21 cellular contexts compared by ENCODE assay signal in genomic region chr4:135123632-135124031, GRCh38.
DNase-seq lines count a peak whose midpoint lies in the region; ATAC-seq, FAIRE-seq and TF ChIP-seq lines count a peak whose summit lies in the region.
"Had no signal": no experiment of that assay in that cellular context is flagged by ENCODE, and none has a peak within 500 bp of the region (broad histone marks: within the 10 kb centered on the region; RNA-seq: fewer than 3 reads in every experiment).

No MANE protein-coding gene starts in this region.

- 96% methylated on average over 1 of the region's 1 CpG; no CpG with 5 or more reads in 1 of the 2 experiments for WGBS in H1 (ENCODE audit: extremely low coverage in 1 of 2, insufficient coverage in 1 of 2, insufficient read length in 1 of 2, insufficient replicate concordance in 2 of 2, low coverage in 1 of 2, low lambda C conversion rate in 2 of 2, missing lambda C conversion rate in 1 of 2), 2 experiments
- WGBS in smooth muscle cell (ENCODE audit: low lambda C conversion rate): 97% methylated on average over 1 of the region's 1 CpG

- RAD21 ChIA-PET in HCT116 (lab: Charles Lee; ENCODE audit: low non-redundant PET in 1 of 2, low total read pairs in 2 of 2, uncharacterized antibody in 2 of 2, unreplicated experiment in 2 of 2): no interaction called here

- no peaks in the 10 kb centered on the region for H3K9me2 ChIP-seq in HCT116 (ENCODE audit: insufficient read depth)

- no peaks in the 10 kb centered on the region for H3K27me3 ChIP-seq in HCT116 (ENCODE audit: insufficient read depth, low read length)
- no peaks in the 10 kb centered on the region for H3K27me3 ChIP-seq in adipocyte (replicated peaks; ENCODE audit: control insufficient read depth, insufficient read depth, low read length)
- H3K27me3 ChIP-seq in H1 (replicated peaks in 1 of 4; ENCODE audit: control insufficient read depth in 3 of 4, extremely low read depth in 1 of 4, insufficient read depth in 3 of 4, low read length in 3 of 4): no peaks in the 10 kb centered on the region
- H3K27me3 ChIP-seq in smooth muscle cell (ENCODE audit: low read depth): no peaks in the 10 kb centered on the region

- no peak overlapping the region for H2BK20ac ChIP-seq in H1 (ENCODE audit: low read length)

- no peak overlapping the region for H4K5ac ChIP-seq in H1 (ENCODE audit: insufficient read length, low read depth, low read length)

- no peak overlapping the region for H2BK5ac ChIP-seq in H1 (ENCODE audit: low read depth, low read length)

- no peaks in the 10 kb centered on the region for H3F3A ChIP-seq in smooth muscle cell (ENCODE audit: low read depth)

- FAIRE-seq in H1 (lab: Jason Lieb, UNC): no peak
- FAIRE-seq: HepG2 had no signal

- DNase-seq in HCT116 (ENCODE audit: low read depth, low spot score) (no peak), adipocyte (ENCODE audit: low read depth) (peak; percentile 31), H1 (ENCODE audit: low read depth in 1 of 2, low spot score in 2 of 2) (no peak), smooth muscle cell (lab: John Stamatoyannopoulos, UW; ENCODE audit: unreplicated experiment) (no peak), NCI-H446 treated with DMSO at 0.1 percent for 48 hours (lab: John Stamatoyannopoulos, UW) (no peak)
- DNase-seq in activated CD4-positive, alpha-beta T cell treated with anti-CD3 and anti-CD28 coated beads, Interleukin-2, amount 50 U/mL, for 48 hours: no peak
- DNase-seq: DMS 273 treated with DMSO at 0.1 percent for 48 hours; GF-D8; HFFc6; KG1; NCI-H1105 treated with DMSO at 0.1 percent for 48 hours; NCI-H1694 treated with DMSO at 0.1 percent for 48 hours; NCI-H2107; NCI-H226; NCI-H69; NK-92 treated with Interleukin-12 subunit alpha and Interleukin-12 subunit beta, amount 100 ng/mL, for 24 hours; SHP77 treated with DMSO at 0.1 percent for 48 hours; T-helper 1 cell had no signal

- no peaks in the 10 kb centered on the region for H3K36me3 ChIP-seq in HCT116 (ENCODE audit: control insufficient read depth in 1 of 2, insufficient read depth in 2 of 2, low read length in 2 of 2)
- no peaks in the 10 kb centered on the region for H3K36me3 ChIP-seq in adipocyte (ENCODE audit: control insufficient read depth, insufficient read depth, low read length, severe bottlenecking)
- H3K36me3 ChIP-seq in H1 (ENCODE audit: control insufficient read depth in 2 of 4, insufficient read depth in 4 of 4, low read length in 3 of 4): no peaks in the 10 kb centered on the region
- no peaks in the 10 kb centered on the region for H3K36me3 ChIP-seq in smooth muscle cell (ENCODE audit: low read depth)

- no peak overlapping the region for H2BK12ac ChIP-seq in H1 (ENCODE audit: low read depth, low read length)

- POLR2A ChIA-PET in HCT116 (lab: Charles Lee) (no interaction called here), H1 (lab: Charles Lee; ENCODE audit: partially characterized antibody) (no interaction called here)

- TF ChIP-seq CTCF in HCT116 (IDR thresholded peaks at IDR 0.05 in 2 of 3, conservative IDR thresholded peaks at IDR 0.05 in 1 of 3; ENCODE audit: borderline replicate concordance in 1 of 3, insufficient read depth in 1 of 3, low read depth in 2 of 3, low read length in 2 of 3): no peak
- TF ChIP-seq CTCF in H1 (IDR thresholded peaks at IDR 0.05; ENCODE audit: control extremely low read depth in 1 of 3, insufficient read depth in 1 of 3, low read depth in 1 of 3, low read length in 3 of 3): no peak
- no peak for TF ChIP-seq CTCF in smooth muscle cell (IDR thresholded peaks at IDR 0.05; ENCODE audit: borderline replicate concordance, insufficient read depth, poor library complexity, severe bottlenecking)

- H3K79me1 ChIP-seq in H1 (ENCODE audit: low read depth, low read length): no peaks in the 10 kb centered on the region

- no TSS peak for BruUV-seq in HCT116 (replicated peaks; lab: Mats Ljungman, UMichigan)

- H3K4me3 ChIP-seq in HCT116 (replicated peaks in 1 of 2; ENCODE audit: low read depth in 1 of 2, low read length in 2 of 2): no peak overlapping the region
- no peak overlapping the region for H3K4me3 ChIP-seq in adipocyte (ENCODE audit: low read length)
- no peak overlapping the region for H3K4me3 ChIP-seq in H1 (ENCODE audit: extremely low read depth in 1 of 4, insufficient read depth in 2 of 4, low read depth in 3 of 4, low read length in 4 of 4)
- no peak overlapping the region for H3K4me3 ChIP-seq in smooth muscle cell

- H3K9ac ChIP-seq in HCT116 (ENCODE audit: low read length) (no peak overlapping the region), adipocyte (ENCODE audit: low read length) (no peak overlapping the region), H1 (replicated peaks in 1 of 4; ENCODE audit: extremely low read depth in 1 of 4, low read depth in 3 of 4, low read length in 3 of 4) (no peak overlapping the region), smooth muscle cell (ENCODE audit: low read depth) (no peak overlapping the region)

- no peak overlapping the region for H3K4me2 ChIP-seq in HCT116 (ENCODE audit: low read length)
- H3K4me2 ChIP-seq in H1 (ENCODE audit: insufficient read depth in 1 of 2, low read depth in 2 of 2, low read length in 2 of 2): no peak overlapping the region
- no peak overlapping the region for H3K4me2 ChIP-seq in smooth muscle cell

- no peak for TF ChIP-seq EP300 in H1 (IDR thresholded peaks at IDR 0.05; ENCODE audit: borderline replicate concordance in 1 of 2, low read depth in 2 of 2, low read length in 2 of 2)

- peak overlapping the region; percentile 32; the same call in 1 of the 2 replicates for H3K18ac ChIP-seq in H1 (ENCODE audit: extremely low read depth, low read length)

- H4K8ac ChIP-seq in H1 (ENCODE audit: extremely low read depth, insufficient read depth, low read length): no peak overlapping the region

- no peaks in the 10 kb centered on the region for H3K9me3 ChIP-seq in HCT116 (ENCODE audit: control insufficient read depth in 1 of 2, insufficient read depth in 1 of 2, low read depth in 1 of 2, low read length in 2 of 2)
- H3K9me3 ChIP-seq in adipocyte (ENCODE audit: control insufficient read depth, low read length): no peaks in the 10 kb centered on the region
- H3K9me3 ChIP-seq in H1 (ENCODE audit: insufficient read depth in 2 of 2, low read depth in 1 of 2, low read length in 1 of 2): no peaks in the 10 kb centered on the region
- no peaks in the 10 kb centered on the region for H3K9me3 ChIP-seq in smooth muscle cell (replicated peaks; ENCODE audit: low read depth)

- H3K27ac ChIP-seq in HCT116 (ENCODE audit: low read depth, low read length) (no peak overlapping the region), H1 (ENCODE audit: low read depth, low read length) (no peak overlapping the region), smooth muscle cell (ENCODE audit: low read depth) (no peak overlapping the region)

- H2BK120ac ChIP-seq in H1 (replicated peaks; ENCODE audit: low read depth, low read length): no peak overlapping the region

- H3K23me2 ChIP-seq in H1 (ENCODE audit: low read depth, low read length): no peaks in the 10 kb centered on the region

- H3K4ac ChIP-seq in H1 (replicated peaks; ENCODE audit: insufficient read length, low read depth, low read length): no peak overlapping the region

- no peaks in the 10 kb centered on the region for H3K79me2 ChIP-seq in HCT116 (ENCODE audit: insufficient read depth, low read length)
- H3K79me2 ChIP-seq in H1 (ENCODE audit: control insufficient read depth in 1 of 2, insufficient read depth in 2 of 2, low read length in 2 of 2): no peaks in the 10 kb centered on the region
- no peaks in the 10 kb centered on the region for H3K79me2 ChIP-seq in smooth muscle cell (ENCODE audit: low read depth)

- no peak for TF ChIP-seq RAD21 in HCT116 (IDR thresholded peaks at IDR 0.05; ENCODE audit: low read depth)
- TF ChIP-seq RAD21 in H1 (IDR thresholded peaks at IDR 0.05 in 1 of 2, conservative IDR thresholded peaks at IDR 0.05 in 1 of 2; ENCODE audit: low read depth in 2 of 2, low read length in 2 of 2): no peak

- intact Hi-C loops in HCT116 (cut with micrococcal nuclease): no loop called here

- ATAC-seq in HCT116 (no peak), GM21360 (IDR thresholded peaks at IDR 0.05; ENCODE audit: unreplicated experiment) (no peak)
- ATAC-seq: HepG2, SK-N-SH treated with all-trans-retinoic acid at 6 μM for 48 hours had no signal

- no peak overlapping the region for H2AFZ ChIP-seq in HCT116 (ENCODE audit: low read depth, low read length, poor library complexity, severe bottlenecking)
- peak overlapping the region; percentile 86; the same call in 1 of the 2 replicates for H2AFZ ChIP-seq in H1 (ENCODE audit: low read length)
- peak overlapping the region; percentile 84 for H2AFZ ChIP-seq in smooth muscle cell (ENCODE audit: low read depth)

- no peak overlapping the region for H3K23ac ChIP-seq in H1 (ENCODE audit: insufficient read length)

- CTCF ChIA-PET in HCT116 (lab: Charles Lee): no interaction called here
- CTCF ChIA-PET in H1 (lab: Charles Lee; ENCODE audit: partially characterized antibody): interaction anchor here (1.0 kb wide), 1 partner anchor 78 kb away, joined by 3 read pairs; no protein-coding TSS in a partner anchor

- no peak overlapping the region for H3K14ac ChIP-seq in H1 (ENCODE audit: insufficient read length)

- no peaks in the 10 kb centered on the region for H4K20me1 ChIP-seq in HCT116 (ENCODE audit: insufficient read depth)
- no peaks in the 10 kb centered on the region for H4K20me1 ChIP-seq in H1 (replicated peaks in 1 of 2; ENCODE audit: control insufficient read depth in 1 of 2, insufficient read depth in 2 of 2, low read length in 2 of 2)
- no peaks in the 10 kb centered on the region for H4K20me1 ChIP-seq in smooth muscle cell (ENCODE audit: low read depth)

- no peak overlapping the region for H4K91ac ChIP-seq in H1 (replicated peaks; ENCODE audit: insufficient read length, low read length)

- H3K4me1 ChIP-seq in HCT116 (ENCODE audit: control insufficient read depth in 1 of 2, insufficient read depth in 2 of 2, low read length in 2 of 2) (no peaks in the 10 kb centered on the region), adipocyte (ENCODE audit: control insufficient read depth, insufficient read depth, low read length) (no peaks in the 10 kb centered on the region), H1 (replicated peaks in 1 of 4; ENCODE audit: control insufficient read depth in 3 of 4, insufficient read depth in 4 of 4, low read length in 3 of 4) (no peaks in the 10 kb centered on the region), smooth muscle cell (ENCODE audit: low read depth) (no peaks in the 10 kb centered on the region)

- H2AK5ac ChIP-seq in H1 (ENCODE audit: low read depth, low read length): no peak overlapping the region

- no peak overlapping the region for H3K56ac ChIP-seq in H1 (replicated peaks; ENCODE audit: insufficient read length, low read depth, low read length)

- no peak overlapping the region for H2BK15ac ChIP-seq in H1 (ENCODE audit: low read length)

- TF ChIP-seq POLR2A in HCT116 (IDR thresholded peaks at IDR 0.05; ENCODE audit: borderline replicate concordance, extremely low read depth, insufficient read depth, insufficient read length): no peak
- TF ChIP-seq POLR2A in H1 (IDR thresholded peaks at IDR 0.05; ENCODE audit: control extremely low read depth in 1 of 2, low read depth in 2 of 2, low read length in 2 of 2): no peak

TF ChIP-seq in HCT116, 20 proteins besides CTCF, POLR2A, EP300 and RAD21 (continues in another document):
- no peak for TF ChIP-seq EZH2phosphoT487 (IDR thresholded peaks at IDR 0.05; ENCODE audit: borderline replicate concordance)

TF ChIP-seq in H1, 55 proteins besides CTCF, POLR2A, EP300 and RAD21:
- TF ChIP-seq FOSL1 (IDR thresholded peaks at IDR 0.05; ENCODE audit: insufficient read depth, low read depth, low read length): no peak

Comparison
In these comparisons a context has a peak if more than half of its experiments do, and no peak if none do; other contexts are left out.
1. Of the 16 proteins assayed by ChIP-seq in both H1 and HCT116: peak only in H1: none; only in HCT116: CEBPB; in both: none; in neither: 15.